16 cellular contexts compared by ENCODE assay signal in the genomic region with DNA sequence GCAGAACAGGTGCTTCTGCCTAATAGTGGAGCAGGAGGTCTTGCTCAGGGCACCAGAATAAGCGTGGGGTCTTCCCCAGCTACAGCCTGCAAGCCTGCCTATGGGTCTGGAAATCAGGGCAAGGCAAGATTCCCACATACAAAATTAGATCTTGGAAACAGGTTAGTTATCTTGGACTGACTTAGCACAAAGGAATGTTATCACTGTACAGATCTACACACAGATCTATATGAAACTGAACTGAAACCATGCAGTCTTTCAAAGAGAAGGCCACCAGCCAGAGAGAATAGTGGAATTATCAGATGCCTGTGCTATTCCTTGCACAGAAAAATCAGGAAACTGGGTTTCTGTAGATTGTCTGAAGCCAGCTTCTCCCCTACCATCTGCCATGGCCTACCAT.
A peak's percentile ranks its signal among the peaks of the same experiment; 100 is the strongest.
DNase-seq lines count a peak whose midpoint lies in the region; ATAC-seq, FAIRE-seq and TF ChIP-seq lines count a peak whose summit lies in the region.
"Had no signal": no experiment of that assay in that cellular context is flagged by ENCODE, and none has a peak within 500 bp of the region (broad histone marks: within the 10 kb centered on the region; RNA-seq: fewer than 3 reads in every experiment).

No MANE protein-coding gene starts in this region.

- DNase-seq in HCT116 (ENCODE audit: low read depth, low spot score): no peak
- peak; percentile 50 for DNase-seq in RCC 7860 (ENCODE audit: low spot score)
- peak; percentile 43 for DNase-seq in endothelial cell of umbilical vein (ENCODE audit: low read depth, low spot score)
- DNase-seq in retinal pigment epithelial cell (ENCODE audit: low read depth): peak; percentile 26
- no peak for DNase-seq in occipital lobe (lab: John Stamatoyannopoulos, UW)
- DNase-seq in vagina (ENCODE audit: extremely low spot score in 2 of 2): no peak
- no peak for DNase-seq in stimulated activated CD4-positive, alpha-beta T cell treated with anti-CD3 and anti-CD28 coated beads, Interleukin-12 subunit alpha, Interleukin-12 subunit beta, amount 100 ng/mL, for 4 hours
- DNase-seq: activated CD4-positive, alpha-beta T cell treated with anti-CD3 and anti-CD28 coated beads, Interleukin-2, amount 10 ng/mL, durations not matched to agents 7 days and 5 days; activated naive CD8-positive, alpha-beta T cell treated with anti-CD3 and anti-CD28 coated beads, Interleukin-2, amount 50 U/mL, for 24 hours; activated T-cell treated with anti-CD3 and anti-CD28 coated beads, Interleukin-2, amount 50 U/mL, for 4 hours; C1 segment of cervical spinal cord; Karpas-422; left lung; NCI-H187 treated with DMSO at 0.1 percent for 48 hours had no signal

- BruUV-seq in HCT116 (replicated peaks; lab: Mats Ljungman, UMichigan): no TSS peak
- no TSS peak for BruUV-seq in endothelial cell of umbilical vein (replicated peaks; lab: Mats Ljungman, UMichigan)

- dilution Hi-C loops in endothelial cell of umbilical vein (cut with MboI; ENCODE audit: extremely low pct_ligation_motif_present, low sequenced_read_pairs): no loop called here

- CTCF ChIA-PET in HCT116 (lab: Charles Lee) (interaction anchor here (0.7 to 1.5 kb wide), 4 partner anchors 10 to 848 kb away, joined by 3 to 4 read pairs (median 3); no protein-coding TSS in a partner anchor), endothelial cell of umbilical vein (lab: Charles Lee) (interaction anchor here (0.8 to 1.6 kb wide), 3 partner anchors 12 to 805 kb away, joined by 3 to 4 read pairs (median 3); no protein-coding TSS in a partner anchor)

- TF ChIP-seq POLR2A in HCT116 (IDR thresholded peaks at IDR 0.05; ENCODE audit: borderline replicate concordance, extremely low read depth, insufficient read depth, insufficient read length) (no peak), endothelial cell of umbilical vein (IDR thresholded peaks at IDR 0.05; ENCODE audit: low read depth, low read length) (no peak), vagina (IDR thresholded peaks at IDR 0.05) (no peak)

- H4K20me1 ChIP-seq in HCT116 (ENCODE audit: insufficient read depth) (no peaks in the 10 kb centered on the region), endothelial cell of umbilical vein (replicated peaks; ENCODE audit: control insufficient read depth, extremely low read depth, insufficient read depth, low read length) (no peaks in the 10 kb centered on the region)

- H3K9me3 ChIP-seq in HCT116 (ENCODE audit: control insufficient read depth in 1 of 2, insufficient read depth in 1 of 2, low read depth in 1 of 2, low read length in 2 of 2): no peaks in the 10 kb centered on the region
- no peaks in the 10 kb centered on the region for H3K9me3 ChIP-seq in endothelial cell of umbilical vein (replicated peaks; ENCODE audit: control insufficient read depth, insufficient read depth, low read length)
- no peaks in the 10 kb centered on the region for H3K9me3 ChIP-seq in vagina
- H3K9me3 ChIP-seq: left lung had no signal

- peak overlapping the region; percentile 52 for H3K4me2 ChIP-seq in HCT116 (ENCODE audit: low read length)
- no peak overlapping the region for H3K4me2 ChIP-seq in endothelial cell of umbilical vein (ENCODE audit: insufficient read depth, low read length)

- H3K27ac ChIP-seq in HCT116 (ENCODE audit: low read depth, low read length): no peak overlapping the region
- H3K27ac ChIP-seq in endothelial cell of umbilical vein (ENCODE audit: insufficient read depth, low read depth, low read length): no peak overlapping the region
- H3K27ac ChIP-seq in vagina: no peak overlapping the region
- H3K27ac ChIP-seq: left lung had no signal

- no peaks in the 10 kb centered on the region for H3K79me2 ChIP-seq in HCT116 (ENCODE audit: insufficient read depth, low read length)
- no peaks in the 10 kb centered on the region for H3K79me2 ChIP-seq in endothelial cell of umbilical vein (ENCODE audit: control insufficient read depth, insufficient read depth, low read length)

- TF ChIP-seq CTCF in HCT116 (IDR thresholded peaks at IDR 0.05 in 2 of 3, conservative IDR thresholded peaks at IDR 0.05 in 1 of 3; ENCODE audit: borderline replicate concordance in 1 of 3, insufficient read depth in 1 of 3, low read depth in 2 of 3, low read length in 2 of 3) (peak in 2 of 3 experiments; percentile 8 to 48; a peak in 2 of 6 replicates), endothelial cell of umbilical vein (IDR thresholded peaks at IDR 0.05; ENCODE audit: extremely low read depth in 1 of 2, insufficient read depth in 1 of 2, low read depth in 1 of 2, low read length in 2 of 2) (peak in 1 of 2 donors; percentile 11), retinal pigment epithelial cell (conservative IDR thresholded peaks at IDR 0.05; ENCODE audit: low read depth, low read length) (peak; percentile 37), vagina (IDR thresholded peaks at IDR 0.05) (no peak)

- H3K4me1 ChIP-seq in HCT116 (ENCODE audit: control insufficient read depth in 1 of 2, insufficient read depth in 2 of 2, low read length in 2 of 2): peaks cover 19 to 41% of the 10 kb centered on the region in 2 experiments; a peak in 3 of 4 replicates
- no peaks in the 10 kb centered on the region for H3K4me1 ChIP-seq in endothelial cell of umbilical vein (ENCODE audit: control insufficient read depth, extremely low read depth, insufficient read depth, low read length)
- peaks cover 23% of the 10 kb centered on the region for H3K4me1 ChIP-seq in vagina

- H3K4me3 ChIP-seq in HCT116 (replicated peaks in 1 of 2; ENCODE audit: low read depth in 1 of 2, low read length in 2 of 2) (no peak overlapping the region), endothelial cell of umbilical vein (replicated peaks in 1 of 3; ENCODE audit: insufficient read depth in 1 of 3, low read depth in 1 of 3, low read length in 3 of 3) (no peak overlapping the region), retinal pigment epithelial cell (ENCODE audit: low read length) (no peak overlapping the region), vagina (no peak overlapping the region)
- H3K4me3 ChIP-seq: left lung had no signal

- POLR2A ChIA-PET in HCT116 (lab: Charles Lee): no interaction called here
- POLR2A ChIA-PET in endothelial cell of umbilical vein (lab: Charles Lee): no interaction called here

- H3K9ac ChIP-seq in HCT116 (ENCODE audit: low read length) (no peak overlapping the region), endothelial cell of umbilical vein (replicated peaks; ENCODE audit: extremely low read depth, insufficient read depth, low read length) (no peak overlapping the region)

- H3K36me3 ChIP-seq in HCT116 (ENCODE audit: control insufficient read depth in 1 of 2, insufficient read depth in 2 of 2, low read length in 2 of 2) (no peaks in the 10 kb centered on the region), endothelial cell of umbilical vein (ENCODE audit: control insufficient read depth in 2 of 2, extremely low read depth in 1 of 2, insufficient read depth in 2 of 2, low read length in 2 of 2) (no peaks in the 10 kb centered on the region), vagina (no peaks in the 10 kb centered on the region)
- H3K36me3 ChIP-seq: left lung had no signal

- FAIRE-seq in RCC 7860 (lab: Jason Lieb, UNC) (no peak), endothelial cell of umbilical vein (lab: Jason Lieb, UNC) (peak; percentile 47)
- FAIRE-seq: colon, GM12892 had no signal

- intact Hi-C loops in HCT116 (cut with micrococcal nuclease) (loop anchor here (5.0 kb wide), 3 partner anchors 213 to 803 kb away; no protein-coding TSS in a partner anchor), endothelial cell of umbilical vein (cut with micrococcal nuclease) (loop anchor here (10.0 kb wide), 3 partner anchors 215 to 635 kb away; no protein-coding TSS in a partner anchor), vagina (cut with DNase I) (loop anchor here (10.0 kb wide), 1 partner anchor 785 kb away; a partner anchor contains a TSS)

- RAD21 ChIA-PET in HCT116 (lab: Charles Lee; ENCODE audit: low non-redundant PET in 1 of 2, low total read pairs in 2 of 2, uncharacterized antibody in 2 of 2, unreplicated experiment in 2 of 2): no interaction called here

- H3K27me3 ChIP-seq in HCT116 (ENCODE audit: insufficient read depth, low read length): no peaks in the 10 kb centered on the region
- H3K27me3 ChIP-seq in endothelial cell of umbilical vein (ENCODE audit: control insufficient read depth in 2 of 2, insufficient read depth in 2 of 2, low read length in 2 of 2): no peaks in the 10 kb centered on the region
- no peaks in the 10 kb centered on the region for H3K27me3 ChIP-seq in vagina
- H3K27me3 ChIP-seq: left lung had no signal

- peak; percentile 25 for ATAC-seq in HCT116
- ATAC-seq: activated naive CD8-positive, alpha-beta T cell treated with anti-CD3 and anti-CD28 coated beads, Interleukin-2, amount 50 U/mL, for 24 hours; activated T-cell treated with anti-CD3 and anti-CD28 coated beads, Interleukin-2, amount 50 U/mL, for 4 hours; left lung had no signal

- no peak overlapping the region for H2AFZ ChIP-seq in HCT116 (ENCODE audit: low read depth, low read length, poor library complexity, severe bottlenecking)
- H2AFZ ChIP-seq in endothelial cell of umbilical vein (ENCODE audit: low read depth, low read length): no peak overlapping the region

- H3K9me2 ChIP-seq in HCT116 (ENCODE audit: insufficient read depth): no peaks in the 10 kb centered on the region

- H3K9me1 ChIP-seq in endothelial cell of umbilical vein (replicated peaks; ENCODE audit: control insufficient read depth, extremely low read depth, insufficient read depth, low read length): no peaks in the 10 kb centered on the region

- TF ChIP-seq RAD21 in HCT116 (IDR thresholded peaks at IDR 0.05; ENCODE audit: low read depth): no peak; the same call in 1 of the 2 replicates

TF ChIP-seq in HCT116, 20 proteins besides CTCF, POLR2A, EP300 and RAD21:
- peak; percentile 43; the same call in 1 of the 2 replicates for TF ChIP-seq CBX3 (IDR thresholded peaks at IDR 0.05; ENCODE audit: low read depth)
- TF ChIP-seq, protein P1, sequence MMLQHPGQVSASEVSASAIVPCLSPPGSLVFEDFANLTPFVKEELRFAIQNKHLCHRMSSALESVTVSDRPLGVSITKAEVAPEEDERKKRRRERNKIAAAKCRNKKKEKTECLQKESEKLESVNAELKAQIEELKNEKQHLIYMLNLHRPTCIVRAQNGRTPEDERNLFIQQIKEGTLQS (IDR thresholded peaks at IDR 0.05): no peak
TF ChIP-seq in HCT116: peak in this region for 1.

TF ChIP-seq in endothelial cell of umbilical vein, 7 proteins besides CTCF, POLR2A, EP300 and RAD21:
- TF ChIP-seq FOS (IDR thresholded peaks at IDR 0.05; ENCODE audit: borderline replicate concordance, insufficient read depth, low read length): no peak
- TF ChIP-seq POLR2AphosphoS5 (IDR thresholded peaks at IDR 0.05; ENCODE audit: insufficient read depth, low read depth, low read length): no peak
- no peak for TF ChIP-seq MYC (IDR thresholded peaks at IDR 0.05; ENCODE audit: low read depth, low read length)
- TF ChIP-seq JUN (IDR thresholded peaks at IDR 0.05; ENCODE audit: borderline replicate concordance, insufficient read depth, insufficient read length, low read depth): no peak
- peak; percentile 90 for TF ChIP-seq GATA2 (IDR thresholded peaks at IDR 0.05; ENCODE audit: insufficient read depth, insufficient read length, low read depth, low read length)
- TF ChIP-seq, protein P2, sequence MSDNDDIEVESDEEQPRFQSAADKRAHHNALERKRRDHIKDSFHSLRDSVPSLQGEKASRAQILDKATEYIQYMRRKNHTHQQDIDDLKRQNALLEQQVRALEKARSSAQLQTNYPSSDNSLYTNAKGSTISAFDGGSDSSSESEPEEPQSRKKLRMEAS (IDR thresholded peaks at IDR 0.05; ENCODE audit: insufficient read depth, insufficient read length): no peak

Comparison
In these comparisons a context has a peak if more than half of its experiments do, and no peak if none do; other contexts are left out.
1. DNase-seq: peak in RCC 7860 (single experiment), endothelial cell of umbilical vein (single experiment) and retinal pigment epithelial cell (single experiment); none in HCT116 (single experiment), occipital lobe (single experiment), vagina (0 of 2) and stimulated activated CD4-positive, alpha-beta T cell treated with anti-CD3 and anti-CD28 coated beads, Interleukin-12 subunit alpha, Interleukin-12 subunit beta, amount 100 ng/mL, for 4 hours (single experiment).
2. CTCF ChIP-seq: peak in HCT116 (2 of 3) and retinal pigment epithelial cell (single experiment); none in vagina (0 of 3).